Comparison of ENCODE assay signal across 2 cellular contexts in the genomic region with DNA sequence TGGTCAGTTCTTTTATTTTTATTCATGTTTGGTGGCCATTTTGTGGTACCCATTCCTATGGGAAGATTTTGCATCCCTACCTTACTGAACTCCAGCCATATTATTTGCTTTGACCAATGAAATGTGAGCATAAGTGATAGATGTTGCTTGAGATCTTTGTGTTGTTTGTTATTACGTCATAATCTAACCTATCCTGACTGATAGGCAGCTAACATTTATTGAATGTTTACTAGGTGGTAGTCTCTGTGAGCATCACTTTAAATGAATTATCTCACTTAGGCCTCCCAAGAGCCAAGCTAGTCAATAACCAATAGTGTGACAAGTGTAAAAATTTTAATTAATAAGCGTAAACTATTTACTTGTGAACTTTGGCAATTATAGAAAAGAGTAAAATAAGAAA.
A peak's percentile ranks its signal among the peaks of the same experiment; 100 is the strongest.
TF ChIP-seq lines count a peak whose summit lies in the region.

No MANE protein-coding gene starts in this region.

TF ChIP-seq in IMR-90, 13 proteins besides CTCF, POLR2A, EP300 and RAD21:
- TF ChIP-seq CEBPB (IDR thresholded peaks at IDR 0.05; ENCODE audit: low read depth, low read length) (peak; percentile 74), CHD1 (IDR thresholded peaks at IDR 0.05; ENCODE audit: low read depth, low read length) (no peak)

TF ChIP-seq in K562, 482 proteins besides CTCF, POLR2A, EP300 and RAD21:
- TF ChIP-seq CEBPB (tag; IDR thresholded peaks at IDR 0.05) (peak; percentile 68), NFIC (IDR thresholded peaks at IDR 0.05) (no peak), CEBPG (CRISPR knock-in tag; IDR thresholded peaks at IDR 0.05) (no peak), CEBPG (tag; conservative IDR thresholded peaks at IDR 0.05 in 1 of 2, IDR thresholded peaks at IDR 0.05 in 1 of 2) (peak; percentile 56 to 59; a peak in 3 of 4 replicates)
